In genomic region chr2:54808642-54809041, GRCh38 we compare ENCODE assay signal across 19 cellular contexts.
DNase-seq lines count a peak whose midpoint lies in the region; ATAC-seq and TF ChIP-seq lines count a peak whose summit lies in the region.
"Had no signal": no experiment of that assay in that cellular context is flagged by ENCODE, and none has a peak within 500 bp of the region (broad histone marks: within the 10 kb centered on the region; RNA-seq: fewer than 3 reads in every experiment).

No MANE protein-coding gene starts in this region.

- DNase-seq in AG10803 (ENCODE audit: low read depth), result peak; percentile 77
- peak; percentile 10 for DNase-seq in M059J (ENCODE audit: low read depth)
- DNase-seq in fibroblast of gingiva (ENCODE audit: low read depth), result peak; percentile 5
- DNase-seq in renal cortical epithelial cell (ENCODE audit: low read depth), result peak; percentile 7
- no peak for DNase-seq in uterus
- no peak for DNase-seq in globus pallidus (ENCODE audit: low spot score)
- no peak for DNase-seq in inferior parietal cortex (ENCODE audit: extremely low spot score)
- DNase-seq: CD4-positive, alpha-beta T cell; DMS53; Karpas-422; NCI-H1105; NCI-H1694 treated with DMSO at 0.1 percent for 48 hours; NCI-H2107; NCI-H2227 treated with DMSO at 0.1 percent for 48 hours; NCI-H524 had no signal

- H3K27ac ChIP-seq in uterus, result no peak overlapping the region

- H3K4me1 ChIP-seq in uterus, result no peaks in the 10 kb centered on the region

- intact Hi-C loops in uterus (cut with DNase I; ENCODE audit: low total_unique reads), result no loop called here

- no peak for ATAC-seq in GM19463 (IDR thresholded peaks at IDR 0.05; ENCODE audit: unreplicated experiment)
- ATAC-seq: Panc1, Right ventricle myocardium inferior had no signal

- no peaks in the 10 kb centered on the region for H3K27me3 ChIP-seq in uterus
- H3K27me3 ChIP-seq: BE2C had no signal

- no peaks in the 10 kb centered on the region for H3K9me3 ChIP-seq in uterus
- H3K9me3 ChIP-seq: BE2C had no signal

- no peak for TF ChIP-seq CTCF in AG10803 (conservative IDR thresholded peaks at IDR 0.05; ENCODE audit: low read length)
- no peak for TF ChIP-seq CTCF in uterus (IDR thresholded peaks at IDR 0.05)

- H3K4me3 ChIP-seq in AG10803 (ENCODE audit: low read length) (no peak overlapping the region), uterus (no peak overlapping the region)

- TF ChIP-seq POLR2A in uterus (IDR thresholded peaks at IDR 0.05), result no peak

- H3K36me3 ChIP-seq in uterus, result no peaks in the 10 kb centered on the region
- H3K36me3 ChIP-seq: BE2C had no signal

Comparison
In these comparisons a context has a peak if more than half of its experiments do, and no peak if none do; other contexts are left out.
1. DNase-seq: peak in AG10803 (single experiment), M059J (single experiment), fibroblast of gingiva (single experiment) and renal cortical epithelial cell (single experiment); none in uterus (0 of 2), globus pallidus (single experiment) and inferior parietal cortex (single experiment).